In genomic region chr1:99648107-99648506, GRCh38 we compare ENCODE assay signal across 11 cellular contexts. TPM values are rescaled to one million over a fixed set of nuclear protein-coding genes. Genes with fewer than 3 reads are reported as not detected.
DNase-seq lines count a peak whose midpoint lies in the region; ATAC-seq and TF ChIP-seq lines count a peak whose summit lies in the region.
"Had no signal": no experiment of that assay in that cellular context is flagged by ENCODE, and none has a peak within 500 bp of the region (broad histone marks: within the 10 kb centered on the region; RNA-seq: fewer than 3 reads in every experiment).

No MANE protein-coding gene starts in this region.

- no peak overlapping the region for H3K4me3 Mint-ChIP-seq in GM23338
- no peak overlapping the region for H3K4me3 Mint-ChIP-seq in activated T-helper 17 cell treated with anti-CD3 and anti-CD28 coated beads, Interleukin-2, amount 50 U/mL, for 72 hours
- H3K4me3 Mint-ChIP-seq: activated CD8-positive, alpha-beta T cell treated with anti-CD3 and anti-CD28 coated beads, Interleukin-2, amount 10 ng/mL, durations not matched to agents 7 days and 5 days had no signal

- H3K4me3 ChIP-seq in GM23338: no peak overlapping the region

- peaks cover 28% of the 10 kb centered on the region for H3K4me1 ChIP-seq in GM23338 (ENCODE audit: insufficient read depth)

- no peak overlapping the region for H3K27ac ChIP-seq in GM23338 (ENCODE audit: low read depth)

- H3K27me3 Mint-ChIP-seq in GM23338 (ENCODE audit: insufficient read depth, low read depth, poor library complexity): peaks cover 4% of the 10 kb centered on the region
- peaks cover 22% of the 10 kb centered on the region for H3K27me3 Mint-ChIP-seq in activated T-helper 17 cell treated with anti-CD3 and anti-CD28 coated beads, Interleukin-2, amount 50 U/mL, for 72 hours

- no peaks in the 10 kb centered on the region for H3K27me3 ChIP-seq in GM23338 (ENCODE audit: insufficient read depth)

- H3F3A ChIP-seq in GM23338 (replicated peaks; ENCODE audit: low read depth): no peaks in the 10 kb centered on the region

- DNase-seq in GM23338 (ENCODE audit: low spot score): no peak
- DNase-seq in left cardiac atrium: peak; percentile 77
- peak; percentile 43 for DNase-seq in renal cortical epithelial cell (ENCODE audit: low read depth)
- DNase-seq in activated gamma-delta T cell treated with Interleukin-2 at 50 U/mL for 16 hours: no peak
- DNase-seq in HuH-7 (ENCODE audit: low spot score): no peak
- DNase-seq in RKO (ENCODE audit: low spot score): no peak
- DNase-seq: activated CD8-positive, alpha-beta T cell treated with anti-CD3 and anti-CD28 coated beads, Interleukin-2, amount 10 ng/mL, durations not matched to agents 7 days and 5 days; GDM1; MV-4-11 had no signal

- no peaks in the 10 kb centered on the region for H3K9me3 Mint-ChIP-seq in GM23338
- no peaks in the 10 kb centered on the region for H3K9me3 Mint-ChIP-seq in activated T-helper 17 cell treated with anti-CD3 and anti-CD28 coated beads, Interleukin-2, amount 50 U/mL, for 72 hours

- no peaks in the 10 kb centered on the region for H3K79me2 ChIP-seq in GM23338 (replicated peaks; ENCODE audit: insufficient read depth)

- H3K9me2 ChIP-seq in GM23338 (ENCODE audit: insufficient read depth): no peaks in the 10 kb centered on the region

- intact Hi-C loops in left cardiac atrium (cut with DNase I): loop anchor here in 1 of 2 donors (5.0 kb wide), 3 partner anchors 39 to 116 kb away; no protein-coding TSS in a partner anchor

- H3K4me1 Mint-ChIP-seq in GM23338: peaks cover 49% of the 10 kb centered on the region
- no peaks in the 10 kb centered on the region for H3K4me1 Mint-ChIP-seq in activated T-helper 17 cell treated with anti-CD3 and anti-CD28 coated beads, Interleukin-2, amount 50 U/mL, for 72 hours

- peak; percentile 27 to 39; a peak in 3 of 4 replicates for TF ChIP-seq CTCF in GM23338 (conservative IDR thresholded peaks at IDR 0.05; ENCODE audit: low read depth in 2 of 2)

- no peak overlapping the region for H3K4me2 ChIP-seq in GM23338

- ATAC-seq in GM23338 (peak; percentile 51), SK-N-SH treated with all-trans-retinoic acid at 6 μM for 48 hours (peak; percentile 49; the same call in 2 of the 3 replicates), left cardiac atrium (peak; percentile 73 to 78)
- ATAC-seq in activated T-helper 17 cell treated with anti-CD3 and anti-CD28 coated beads, Interleukin-2, amount 50 U/mL, for 72 hours (replicated peaks): no peak
- ATAC-seq: activated CD8-positive, alpha-beta T cell treated with anti-CD3 and anti-CD28 coated beads, Interleukin-2, amount 10 ng/mL, durations not matched to agents 7 days and 5 days had no signal

- no peaks in the 10 kb centered on the region for H4K20me1 ChIP-seq in GM23338 (replicated peaks; ENCODE audit: insufficient read depth)

- no peaks in the 10 kb centered on the region for H3K36me3 ChIP-seq in GM23338 (ENCODE audit: insufficient read depth)

- H3K27ac Mint-ChIP-seq in GM23338: no peak overlapping the region
- no peak overlapping the region for H3K27ac Mint-ChIP-seq in activated T-helper 17 cell treated with anti-CD3 and anti-CD28 coated beads, Interleukin-2, amount 50 U/mL, for 72 hours
- H3K27ac Mint-ChIP-seq: activated CD8-positive, alpha-beta T cell treated with anti-CD3 and anti-CD28 coated beads, Interleukin-2, amount 10 ng/mL, durations not matched to agents 7 days and 5 days had no signal

- no peaks in the 10 kb centered on the region for H3K36me3 Mint-ChIP-seq in GM23338 (ENCODE audit: low read depth)
- no peaks in the 10 kb centered on the region for H3K36me3 Mint-ChIP-seq in activated T-helper 17 cell treated with anti-CD3 and anti-CD28 coated beads, Interleukin-2, amount 50 U/mL, for 72 hours (ENCODE audit: low read depth)

- H2AFZ ChIP-seq in GM23338: no peak overlapping the region

TF ChIP-seq in GM23338, 12 proteins besides CTCF, POLR2A, EP300 and RAD21 (continues in another document):
- TF ChIP-seq REST (IDR thresholded peaks at IDR 0.05; ENCODE audit: unreplicated experiment) (no peak), EZH2 (IDR thresholded peaks at IDR 0.05; ENCODE audit: low read depth, unreplicated experiment) (no peak), ZNF331 (CRISPR knock-in tag; IDR thresholded peaks at IDR 0.05; ENCODE audit: low read depth) (no peak), JUNB (IDR thresholded peaks at IDR 0.05; ENCODE audit: unreplicated experiment) (no peak), EZH2phosphoT487 (IDR thresholded peaks at IDR 0.05; ENCODE audit: unreplicated experiment) (no peak), STAT1 (IDR thresholded peaks at IDR 0.05; ENCODE audit: unreplicated experiment) (no peak), ZNF114 (CRISPR knock-in tag; IDR thresholded peaks at IDR 0.05) (no peak)

TF ChIP-seq in SK-N-SH treated with all-trans-retinoic acid at 6 μM for 48 hours, 23 proteins besides CTCF, POLR2A, EP300 and RAD21:
- TF ChIP-seq OSR1 (CRISPR knock-in tag; IDR thresholded peaks at IDR 0.05): no peak

RNA-seq across cellular contexts. Expression of gene PALMD, which starts 2.2 kb away (rescaled TPM):
- not detected in 2 replicates for total RNA-seq in GM23338 (2014; rRNA removed; shearing (Covaris generic))
- polyA plus RNA-seq in GM23338 (2016; fragmentation: Nextera tagmentation; extraction: Ambion mirVana): not detected in 2 replicates
- 100 to 1,000 TPM in 1 of 2 donors, 10 to 100 TPM in 1; 80.7 to 104 TPM for total RNA-seq in left cardiac atrium
- 0.20 TPM in 1 of 2 replicates, not detected in the other for total RNA-seq in renal cortical epithelial cell
- total RNA-seq in activated T-helper 17 cell treated with anti-CD3 and anti-CD28 coated beads, Interleukin-2, amount 50 U/mL, for 72 hours: not detected
- total RNA-seq: activated CD8-positive, alpha-beta T cell treated with anti-CD3 and anti-CD28 coated beads, Interleukin-2, amount 10 ng/mL, durations not matched to agents 7 days and 5 days had no signal

Comparison
In these comparisons a context has a peak if more than half of its experiments do, and no peak if none do; other contexts are left out.
1. DNase-seq: peak in left cardiac atrium (single experiment) and renal cortical epithelial cell (single experiment); none in GM23338 (single experiment), activated gamma-delta T cell treated with Interleukin-2 at 50 U/mL for 16 hours (single experiment), HuH-7 (single experiment) and RKO (single experiment).
2. RNA of gene PALMD, which starts 2.2 kb away (total RNA-seq): 80.7 to 104 TPM in left cardiac atrium; 0.20 TPM in renal cortical epithelial cell, not detected in GM23338 and not detected in activated T-helper 17 cell treated with anti-CD3 and anti-CD28 coated beads, Interleukin-2, amount 50 U/mL, for 72 hours; every median in the first group is over 10 times any median in the second.